34 cellular contexts compared by ENCODE assay signal in the genomic region with DNA sequence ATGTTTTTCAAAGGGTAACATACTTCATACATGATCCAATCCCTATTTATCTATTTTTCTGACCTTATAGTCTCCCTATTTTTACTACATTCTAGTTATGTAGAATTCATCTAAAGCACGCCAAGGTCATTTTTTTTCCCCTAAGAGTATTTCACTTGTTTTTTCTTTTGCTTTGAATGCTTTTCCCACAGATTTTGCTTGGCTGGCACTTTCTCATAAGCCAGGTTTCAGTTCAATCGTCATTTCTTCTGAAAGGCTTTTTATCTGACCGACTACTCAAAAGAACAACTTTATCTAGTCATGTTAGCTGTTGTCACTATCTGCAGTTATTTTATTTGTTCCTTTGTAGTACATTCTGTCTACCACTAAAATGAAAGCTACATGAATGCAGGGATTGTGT.
"Had no signal": no experiment of that assay in that cellular context is flagged by ENCODE, and none has a peak within 500 bp of the region (broad histone marks: within the 10 kb centered on the region; RNA-seq: fewer than 3 reads in every experiment).

No MANE protein-coding gene starts in this region.

- H3K27ac ChIP-seq: brain microvascular endothelial cell, coronary artery, dorsolateral prefrontal cortex, heart left ventricle, WERI-Rb-1 had no signal

- H3K4me3 Mint-ChIP-seq: activated B cell treated with CpG ODN at 0.5 μM for 24 hours; activated CD8-positive, alpha-beta T cell treated with anti-CD3 and anti-CD28 coated beads for 36 hours; activated naive CD8-positive, alpha-beta T cell; activated T-cell treated with anti-CD3 and anti-CD28 coated beads, Interleukin-2, amount 50 U/mL, for 4 hours; activated T-helper 17 cell treated with anti-CD3 and anti-CD28 coated beads, Interleukin-2, amount 50 U/mL, for 72 hours; central memory CD8-positive, alpha-beta T cell; dendritic cell treated with granulocyte-macrophage colony-stimulating factor and Interleukin-4, amounts not matched to agents 40 ng/mL and 50 ng/mL, for 4 days; endodermal cell; T-helper 17 cell; T-helper 2 cell treated with Interferon-gamma antibody and Interleukin-4, amounts not matched to agents 5 μg/mL and 100 μg/mL, for 36 hours had no signal

- DNase-seq: activated B cell treated with CpG ODN at 0.5 μM for 24 hours; activated CD4-positive, alpha-beta T cell treated with anti-CD3 and anti-CD28 coated beads for 48 hours; activated CD4-positive, alpha-beta T cell treated with anti-CD3 and anti-CD28 coated beads, Interleukin-2, amount 50 U/mL, for 1 hour; activated CD4-positive, alpha-beta T cell treated with anti-CD3 and anti-CD28 coated beads, Interleukin-2, amount 50 U/mL, for 48 hours; activated CD8-positive, alpha-beta memory T cell treated with anti-CD3 and anti-CD28 coated beads for 24 hours; activated CD8-positive, alpha-beta T cell treated with anti-CD3 and anti-CD28 coated beads for 36 hours; activated effector memory CD4-positive, alpha-beta T cell treated with Interleukin-2 at 50 U/mL for 16 hours; activated gamma-delta T cell treated with Interleukin-2 at 50 U/mL for 16 hours; activated naive CD4-positive, alpha-beta T cell treated with anti-CD3 and anti-CD28 coated beads, Interleukin-2, amount 50 U/mL, for 16 hours; activated naive CD4-positive, alpha-beta T cell treated with Interleukin-2 at 50 U/mL for 16 hours; activated T-cell treated with anti-CD3 and anti-CD28 coated beads, Interleukin-2, amount 50 U/mL, for 4 hours; amniotic stem cell; anterior cingulate cortex; brain microvascular endothelial cell; dorsolateral prefrontal cortex; effector memory CD4-positive, alpha-beta T cell; endodermal cell; foreskin fibroblast; glutamatergic neuron; heart left ventricle; T-helper 17 cell; T1000; WERI-Rb-1 had no signal

- H3K27me3 ChIP-seq: brain microvascular endothelial cell, dorsolateral prefrontal cortex, heart left ventricle had no signal

- H3K4me1 ChIP-seq: heart left ventricle had no signal

- H3K9me3 Mint-ChIP-seq: endodermal cell had no signal

- H3K4me3 ChIP-seq: coronary artery, dorsolateral prefrontal cortex, heart left ventricle had no signal

- H3K27me3 Mint-ChIP-seq: activated B cell treated with CpG ODN at 0.5 μM for 24 hours; activated CD8-positive, alpha-beta T cell treated with anti-CD3 and anti-CD28 coated beads for 36 hours; activated naive CD8-positive, alpha-beta T cell; activated T-helper 17 cell treated with anti-CD3 and anti-CD28 coated beads, Interleukin-2, amount 50 U/mL, for 72 hours; central memory CD8-positive, alpha-beta T cell; dendritic cell treated with granulocyte-macrophage colony-stimulating factor and Interleukin-4, amounts not matched to agents 40 ng/mL and 50 ng/mL, for 4 days; T-helper 17 cell had no signal

- H3K27ac Mint-ChIP-seq: activated B cell treated with CpG ODN at 0.5 μM for 24 hours; activated CD8-positive, alpha-beta T cell treated with anti-CD3 and anti-CD28 coated beads for 36 hours; activated naive CD8-positive, alpha-beta T cell; activated T-helper 17 cell treated with anti-CD3 and anti-CD28 coated beads, Interleukin-2, amount 50 U/mL, for 72 hours; dendritic cell treated with granulocyte-macrophage colony-stimulating factor and Interleukin-4, amounts not matched to agents 40 ng/mL and 50 ng/mL, for 4 days; endodermal cell; T-helper 17 cell; T-helper 2 cell treated with Interferon-gamma antibody and Interleukin-4, amounts not matched to agents 5 μg/mL and 100 μg/mL, for 36 hours had no signal

- H3K4me1 Mint-ChIP-seq: activated B cell treated with CpG ODN at 0.5 μM for 24 hours; activated T-helper 17 cell treated with anti-CD3 and anti-CD28 coated beads, Interleukin-2, amount 50 U/mL, for 72 hours; central memory CD8-positive, alpha-beta T cell; endodermal cell; T-helper 17 cell had no signal

- H3K36me3 ChIP-seq: brain microvascular endothelial cell, heart left ventricle, WERI-Rb-1 had no signal

- FAIRE-seq: astrocyte, bronchial epithelial cell, frontal cortex had no signal

- ATAC-seq: activated CD4-positive, CD25-positive, alpha-beta regulatory T cell treated with anti-CD3 and anti-CD28 coated beads, Interleukin-2, amount 50 U/mL, for 24 hours; activated CD8-positive, alpha-beta T cell treated with anti-CD3 and anti-CD28 coated beads for 36 hours; activated T-cell treated with anti-CD3 and anti-CD28 coated beads, Interleukin-2, amount 50 U/mL, for 4 hours; activated T-helper 17 cell treated with anti-CD3 and anti-CD28 coated beads, Interleukin-2, amount 50 U/mL, for 72 hours; esophagus mucosa; heart left ventricle; T-helper 17 cell had no signal

- H3K36me3 Mint-ChIP-seq: activated naive CD8-positive, alpha-beta T cell had no signal
